ENCODE assay signal across 1 cellular context in the genomic region with DNA sequence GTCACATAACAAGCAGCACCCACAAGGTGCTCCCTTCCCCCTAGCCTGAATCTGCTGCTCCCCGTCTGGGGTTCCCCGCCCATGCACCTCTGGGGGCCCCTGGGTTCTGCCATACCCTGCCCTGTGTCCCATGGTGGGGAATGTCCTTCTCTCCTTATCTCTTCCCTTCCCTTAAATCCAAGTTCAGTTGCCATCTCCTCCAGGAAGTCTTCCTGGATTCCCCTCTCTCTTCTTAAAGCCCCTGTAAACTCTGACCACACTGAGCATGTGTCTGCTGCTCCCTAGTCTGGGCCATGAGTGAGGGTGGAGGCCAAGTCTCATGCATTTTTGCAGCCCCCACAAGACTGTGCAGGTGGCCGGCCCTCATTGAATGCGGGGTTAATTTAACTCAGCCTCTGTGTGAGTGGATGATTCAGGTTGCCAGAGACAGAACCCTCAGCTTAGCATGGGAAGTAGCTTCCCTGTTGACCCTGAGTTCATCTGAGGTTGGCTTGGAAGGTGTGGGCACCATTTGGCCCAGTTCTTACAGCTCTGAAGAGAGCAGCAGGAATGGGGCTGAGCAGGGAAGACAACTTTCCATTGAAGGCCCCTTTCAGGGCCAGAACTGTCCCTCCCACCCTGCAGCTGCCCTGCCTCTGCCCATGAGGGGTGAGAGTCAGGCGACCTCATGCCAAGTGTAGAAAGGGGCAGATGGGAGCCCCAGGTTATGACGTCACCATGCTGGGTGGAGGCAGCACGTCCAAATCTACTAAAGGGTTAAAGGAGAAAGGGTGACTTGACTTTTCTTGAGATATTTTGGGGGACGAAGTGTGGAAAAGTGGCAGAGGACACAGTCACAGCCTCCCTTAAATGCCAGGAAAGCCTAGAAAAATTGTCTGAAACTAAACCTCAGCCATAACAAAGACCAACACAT.
TF ChIP-seq lines count a peak whose summit lies in the region.

A gene with protein sequence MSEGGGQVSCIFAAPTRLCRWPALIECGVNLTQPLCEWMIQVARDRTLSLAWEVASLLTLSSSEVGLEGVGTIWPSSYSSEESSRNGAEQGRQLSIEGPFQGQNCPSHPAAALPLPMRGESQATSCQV (plus strand): TSS at position 264 of the 913 bp plus-strand sequence. CDS start 30 bp downstream, at position 294.

TF ChIP-seq in HepG2, 621 proteins besides CTCF, POLR2A, EP300 and RAD21:
- TF ChIP-seq XBP1 (CRISPR knock-in tag; IDR thresholded peaks at IDR 0.05): no peak
- peak; percentile 96 for TF ChIP-seq ATF7 (IDR thresholded peaks at IDR 0.05)
- no peak for TF ChIP-seq ATF7 (CRISPR knock-in tag; IDR thresholded peaks at IDR 0.05)
- no peak for TF ChIP-seq EED (CRISPR knock-in tag; IDR thresholded peaks at IDR 0.05)
- TF ChIP-seq, protein P1, sequence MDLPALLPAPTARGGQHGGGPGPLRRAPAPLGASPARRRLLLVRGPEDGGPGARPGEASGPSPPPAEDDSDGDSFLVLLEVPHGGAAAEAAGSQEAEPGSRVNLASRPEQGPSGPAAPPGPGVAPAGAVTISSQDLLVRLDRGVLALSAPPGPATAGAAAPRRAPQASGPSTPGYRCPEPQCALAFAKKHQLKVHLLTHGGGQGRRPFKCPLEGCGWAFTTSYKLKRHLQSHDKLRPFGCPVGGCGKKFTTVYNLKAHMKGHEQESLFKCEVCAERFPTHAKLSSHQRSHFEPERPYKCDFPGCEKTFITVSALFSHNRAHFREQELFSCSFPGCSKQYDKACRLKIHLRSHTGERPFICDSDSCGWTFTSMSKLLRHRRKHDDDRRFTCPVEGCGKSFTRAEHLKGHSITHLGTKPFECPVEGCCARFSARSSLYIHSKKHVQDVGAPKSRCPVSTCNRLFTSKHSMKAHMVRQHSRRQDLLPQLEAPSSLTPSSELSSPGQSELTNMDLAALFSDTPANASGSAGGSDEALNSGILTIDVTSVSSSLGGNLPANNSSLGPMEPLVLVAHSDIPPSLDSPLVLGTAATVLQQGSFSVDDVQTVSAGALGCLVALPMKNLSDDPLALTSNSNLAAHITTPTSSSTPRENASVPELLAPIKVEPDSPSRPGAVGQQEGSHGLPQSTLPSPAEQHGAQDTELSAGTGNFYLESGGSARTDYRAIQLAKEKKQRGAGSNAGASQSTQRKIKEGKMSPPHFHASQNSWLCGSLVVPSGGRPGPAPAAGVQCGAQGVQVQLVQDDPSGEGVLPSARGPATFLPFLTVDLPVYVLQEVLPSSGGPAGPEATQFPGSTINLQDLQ (CRISPR knock-in tag; IDR thresholded peaks at IDR 0.05): no peak
- TF ChIP-seq, protein P2, sequence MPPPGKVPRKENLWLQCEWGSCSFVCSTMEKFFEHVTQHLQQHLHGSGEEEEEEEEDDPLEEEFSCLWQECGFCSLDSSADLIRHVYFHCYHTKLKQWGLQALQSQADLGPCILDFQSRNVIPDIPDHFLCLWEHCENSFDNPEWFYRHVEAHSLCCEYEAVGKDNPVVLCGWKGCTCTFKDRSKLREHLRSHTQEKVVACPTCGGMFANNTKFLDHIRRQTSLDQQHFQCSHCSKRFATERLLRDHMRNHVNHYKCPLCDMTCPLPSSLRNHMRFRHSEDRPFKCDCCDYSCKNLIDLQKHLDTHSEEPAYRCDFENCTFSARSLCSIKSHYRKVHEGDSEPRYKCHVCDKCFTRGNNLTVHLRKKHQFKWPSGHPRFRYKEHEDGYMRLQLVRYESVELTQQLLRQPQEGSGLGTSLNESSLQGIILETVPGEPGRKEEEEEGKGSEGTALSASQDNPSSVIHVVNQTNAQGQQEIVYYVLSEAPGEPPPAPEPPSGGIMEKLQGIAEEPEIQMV (CRISPR knock-in tag; IDR thresholded peaks at IDR 0.05; ENCODE audit: low read depth): no peak
- TF ChIP-seq, protein P3, sequence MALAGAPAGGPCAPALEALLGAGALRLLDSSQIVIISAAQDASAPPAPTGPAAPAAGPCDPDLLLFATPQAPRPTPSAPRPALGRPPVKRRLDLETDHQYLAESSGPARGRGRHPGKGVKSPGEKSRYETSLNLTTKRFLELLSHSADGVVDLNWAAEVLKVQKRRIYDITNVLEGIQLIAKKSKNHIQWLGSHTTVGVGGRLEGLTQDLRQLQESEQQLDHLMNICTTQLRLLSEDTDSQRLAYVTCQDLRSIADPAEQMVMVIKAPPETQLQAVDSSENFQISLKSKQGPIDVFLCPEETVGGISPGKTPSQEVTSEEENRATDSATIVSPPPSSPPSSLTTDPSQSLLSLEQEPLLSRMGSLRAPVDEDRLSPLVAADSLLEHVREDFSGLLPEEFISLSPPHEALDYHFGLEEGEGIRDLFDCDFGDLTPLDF (CRISPR knock-in tag; IDR thresholded peaks at IDR 0.05): no peak
- TF ChIP-seq CREB1 (IDR thresholded peaks at IDR 0.05): peak; percentile 93
- TF ChIP-seq CREB1 (CRISPR knock-in tag; IDR thresholded peaks at IDR 0.05): no peak
- 0 out of 2 replicates have a peak, but pooled peaks have one; percentile 38 for TF ChIP-seq ZNF333 (CRISPR knock-in tag; IDR thresholded peaks at IDR 0.05; ENCODE audit: borderline replicate concordance)
